Comparison of ENCODE assay signal across 19 cellular contexts in genomic region chr5:111699324-111699723, GRCh38. TPM values are rescaled to one million over a fixed set of nuclear protein-coding genes. Genes with fewer than 3 reads are reported as not detected.
DNase-seq lines count a peak whose midpoint lies in the region; FAIRE-seq and TF ChIP-seq lines count a peak whose summit lies in the region.
"Had no signal": no experiment of that assay in that cellular context is flagged by ENCODE, and none has a peak within 500 bp of the region (broad histone marks: within the 10 kb centered on the region; RNA-seq: fewer than 3 reads in every experiment).

No MANE protein-coding gene starts in this region.

- peaks cover 35% of the 10 kb centered on the region for H3K4me1 ChIP-seq in keratinocyte (ENCODE audit: control insufficient read depth, extremely low read depth, insufficient read depth, low read length)
- H3K4me1 ChIP-seq: Peyer's patch had no signal

- no peaks in the 10 kb centered on the region for H3K27me3 ChIP-seq in keratinocyte (ENCODE audit: control insufficient read depth, extremely low read depth, insufficient read depth, low read length)
- H3K27me3 ChIP-seq: Peyer's patch had no signal

- H3K4me3 ChIP-seq in keratinocyte (ENCODE audit: control insufficient read depth in 2 of 3, extremely low read depth in 1 of 3, insufficient read depth in 2 of 3, low read depth in 1 of 3, low read length in 3 of 3), result no peak overlapping the region
- H3K4me3 ChIP-seq: GM12878, Peyer's patch had no signal

- no peaks in the 10 kb centered on the region for H3K9me1 ChIP-seq in keratinocyte (ENCODE audit: control insufficient read depth, extremely low read depth, insufficient read depth, low read length)

- FAIRE-seq in keratinocyte (lab: Jason Lieb, UNC), result peak; percentile 81
- FAIRE-seq: GM12878, GM18507, HTR-8/SVneo had no signal

- H3K79me2 ChIP-seq in keratinocyte (ENCODE audit: control insufficient read depth, insufficient read depth, low read length), result no peaks in the 10 kb centered on the region

- no peaks in the 10 kb centered on the region for H3K36me3 ChIP-seq in keratinocyte (ENCODE audit: control insufficient read depth in 2 of 2, extremely low read depth in 1 of 2, insufficient read depth in 2 of 2, low read length in 2 of 2)
- H3K36me3 ChIP-seq: Peyer's patch had no signal

- peak overlapping the region; percentile 39 for H3K4me2 ChIP-seq in keratinocyte (ENCODE audit: control insufficient read depth, extremely low read depth, insufficient read depth, low read depth, low read length)

- DNase-seq in NOMO-1 treated with DMSO at 0.1 percent for 48 hours (lab: John Stamatoyannopoulos, UW; ENCODE audit: unreplicated experiment) (peak; percentile 22), NOMO-1 treated with dmso at 0.1 percent for 144 hours (lab: John Stamatoyannopoulos, UW; ENCODE audit: unreplicated experiment) (no peak), amniotic epithelial cell (ENCODE audit: low read depth) (peak; percentile 35), keratinocyte (ENCODE audit: low read depth, low spot score) (no peak), inferior parietal cortex (ENCODE audit: extremely low spot score) (no peak), caudate nucleus (lab: John Stamatoyannopoulos, UW) (no peak), NCI-H2196 (lab: John Stamatoyannopoulos, UW; ENCODE audit: unreplicated experiment) (no peak)
- no peak for DNase-seq in NK-92 treated with Interleukin-12 subunit alpha and Interleukin-12 subunit beta, amount 100 ng/mL, for 24 hours (lab: John Stamatoyannopoulos, UW)
- DNase-seq: CD4-positive, alpha-beta memory T cell; DND-41; GDM1; GOT3; NCI-H1417 treated with DMSO at 0.1 percent for 48 hours; NCI-H1930; Peyer's patch had no signal

- dilution Hi-C loops in keratinocyte (cut with MboI; ENCODE audit: extremely low pct_ligation_motif_present, low sequenced_read_pairs), result no loop called here

- no peaks in the 10 kb centered on the region for H3K9me3 ChIP-seq in keratinocyte (ENCODE audit: control insufficient read depth, low read depth, low read length)
- H3K9me3 ChIP-seq: Peyer's patch had no signal

- H3K27ac ChIP-seq in keratinocyte (ENCODE audit: control insufficient read depth, insufficient read depth, low read length), result no peak overlapping the region
- no peak overlapping the region for H3K27ac ChIP-seq in caudate nucleus (ENCODE audit: low read depth, low read length)
- H3K27ac ChIP-seq: HL-60, Peyer's patch had no signal

- H4K20me1 ChIP-seq in keratinocyte (ENCODE audit: control insufficient read depth, extremely low read depth, insufficient read depth, low read length), result no peaks in the 10 kb centered on the region

- no peak overlapping the region for H3K9ac ChIP-seq in keratinocyte (ENCODE audit: control insufficient read depth, extremely low read depth, insufficient read depth, low read length)

- H2AFZ ChIP-seq in keratinocyte (ENCODE audit: control insufficient read depth, low read length), result no peak overlapping the region

- no peak for TF ChIP-seq CTCF in keratinocyte (optimal IDR thresholded peaks at IDR 0.05 in 1 of 3, IDR thresholded peaks at IDR 0.05 in 1 of 3, conservative IDR thresholded peaks at IDR 0.05 in 1 of 3; ENCODE audit: extremely low read depth in 1 of 3, insufficient read depth in 2 of 3, low read length in 3 of 3)

RNA-seq across cellular contexts. Expression of gene NREP, which starts 57.7 kb away (rescaled TPM):
- polyA plus RNA-seq in keratinocyte, result 3.8 to 12.3 TPM (median 9.1 TPM) in 3 replicates
- polyA plus RNA-seq in keratinocyte (2011; ENCODE audit: low read depth), result 4.5 TPM
- 6.5 and 7.4 TPM in 2 replicates for polyA plus RNA-seq in keratinocyte (2011; cell fraction: cytosol; rRNA removed)
- polyA plus RNA-seq in keratinocyte (2011; cell fraction: nucleus; rRNA removed), result 11.5 and 11.6 TPM in 2 replicates
- polyA plus RNA-seq in keratinocyte (2012; ENCODE audit: low replicate concordance), result 2.5 and 3.4 TPM in 2 replicates
- polyA minus RNA-seq in keratinocyte, result 1.7 to 7.9 TPM (median 3.9 TPM) in 3 replicates
- polyA minus RNA-seq in keratinocyte (2011; cell fraction: cytosol; rRNA and poly(A)+ RNA removed), result 2.9 TPM
- polyA minus RNA-seq in keratinocyte (2011; cell fraction: nucleus; rRNA and poly(A)+ RNA removed), result 5.2 and 9.5 TPM in 2 replicates

Comparison
In these comparisons a context has a peak if more than half of its experiments do, and no peak if none do; other contexts are left out.
1. DNase-seq: peak in NOMO-1 treated with DMSO at 0.1 percent for 48 hours (single experiment) and amniotic epithelial cell (single experiment); none in NOMO-1 treated with dmso at 0.1 percent for 144 hours (single experiment), keratinocyte (single experiment), inferior parietal cortex (single experiment), NK-92 treated with Interleukin-12 subunit alpha and Interleukin-12 subunit beta, amount 100 ng/mL, for 24 hours (single experiment), caudate nucleus (0 of 61) and NCI-H2196 (single experiment).